In genomic region chr5:125717209-125717608, GRCh38 we compare ENCODE assay signal across 14 cellular contexts.
DNase-seq lines count a peak whose midpoint lies in the region; ATAC-seq and TF ChIP-seq lines count a peak whose summit lies in the region.
"Had no signal": no experiment of that assay in that cellular context is flagged by ENCODE, and none has a peak within 500 bp of the region (broad histone marks: within the 10 kb centered on the region; RNA-seq: fewer than 3 reads in every experiment).

No MANE protein-coding gene starts in this region.

- H3K4me2 ChIP-seq in GM23248 (ENCODE audit: unreplicated experiment) = no peak overlapping the region
- no peak overlapping the region for H3K4me2 ChIP-seq in OCI-LY7 (ENCODE audit: low read length)

- CTCF ChIA-PET in OCI-LY7 (lab: Charles Lee; ENCODE audit: unreplicated experiment) = no interaction called here

- H3K9ac ChIP-seq in GM23248 (no peak overlapping the region), adipocyte (ENCODE audit: low read length) (no peak overlapping the region)

- H3K9me2 ChIP-seq in GM23248 (ENCODE audit: insufficient read depth) (no peaks in the 10 kb centered on the region), OCI-LY7 (ENCODE audit: insufficient read depth, low read length) (no peaks in the 10 kb centered on the region)

- no peaks in the 10 kb centered on the region for H3F3A ChIP-seq in GM23248 (ENCODE audit: insufficient read depth)

- H3K27me3 ChIP-seq in GM23248 (replicated peaks; ENCODE audit: insufficient read depth) = no peaks in the 10 kb centered on the region
- no peaks in the 10 kb centered on the region for H3K27me3 ChIP-seq in adipocyte (replicated peaks; ENCODE audit: control insufficient read depth, insufficient read depth, low read length)

- peaks cover 8% of the 10 kb centered on the region for H3K27me3 Mint-ChIP-seq in stimulated activated memory B cell treated with anti-CD40 and anti-IgM and Interleukin-4, amounts not matched to agents 10 μg/mL and 1 μg/mL and 100 μg/mL, for 72 hours
- H3K27me3 Mint-ChIP-seq: activated CD4-positive, alpha-beta T cell treated with anti-CD3 and anti-CD28 coated beads for 36 hours had no signal

- no peaks in the 10 kb centered on the region for H3K9me3 Mint-ChIP-seq in stimulated activated memory B cell treated with anti-CD40 and anti-IgM and Interleukin-4, amounts not matched to agents 10 μg/mL and 1 μg/mL and 100 μg/mL, for 72 hours
- H3K9me3 Mint-ChIP-seq: naive B cell had no signal

- H3K4me3 ChIP-seq in GM23248 = no peak overlapping the region
- H3K4me3 ChIP-seq in adipocyte (ENCODE audit: low read length) = no peak overlapping the region
- H3K4me3 ChIP-seq in OCI-LY7 (ENCODE audit: low read depth, low read length, poor library complexity, severe bottlenecking) = no peak overlapping the region
- H3K4me3 ChIP-seq: GM12878, thoracic aorta had no signal

- H3K36me3 Mint-ChIP-seq in stimulated activated memory B cell treated with anti-CD40 and anti-IgM and Interleukin-4, amounts not matched to agents 10 μg/mL and 1 μg/mL and 100 μg/mL, for 72 hours = no peaks in the 10 kb centered on the region
- H3K36me3 Mint-ChIP-seq: naive B cell had no signal

- no peak overlapping the region for H3K4me3 Mint-ChIP-seq in stimulated activated memory B cell treated with anti-CD40 and anti-IgM and Interleukin-4, amounts not matched to agents 10 μg/mL and 1 μg/mL and 100 μg/mL, for 72 hours
- H3K4me3 Mint-ChIP-seq: activated CD4-positive, alpha-beta T cell treated with anti-CD3 and anti-CD28 coated beads for 36 hours; naive B cell had no signal

- no peak overlapping the region for H3K27ac Mint-ChIP-seq in stimulated activated memory B cell treated with anti-CD40 and anti-IgM and Interleukin-4, amounts not matched to agents 10 μg/mL and 1 μg/mL and 100 μg/mL, for 72 hours
- H3K27ac Mint-ChIP-seq: activated CD4-positive, alpha-beta T cell treated with anti-CD3 and anti-CD28 coated beads for 36 hours; naive B cell had no signal

- DNase-seq in GM23248 (peak; percentile 14), adipocyte (ENCODE audit: low read depth) (peak; percentile 27), hepatic stellate cell (ENCODE audit: low spot score) (peak; percentile 9), DMS79 treated with DMSO at 0.1 percent for 48 hours (lab: John Stamatoyannopoulos, UW) (no peak), OCI-LY7 (ENCODE audit: low spot score) (no peak)
- DNase-seq: activated CD4-positive, alpha-beta T cell treated with anti-CD3 and anti-CD28 coated beads for 36 hours; naive B cell; NCI-H2029; small intestine had no signal

- H2AFZ ChIP-seq in GM23248 (no peak overlapping the region), OCI-LY7 (ENCODE audit: low read length) (no peak overlapping the region)

- peak; percentile 8 for ATAC-seq in stimulated activated memory B cell treated with anti-CD40 and anti-IgM and Interleukin-4, amounts not matched to agents 10 μg/mL and 1 μg/mL and 100 μg/mL, for 72 hours
- no peak for ATAC-seq in activated CD4-positive, CD25-positive, alpha-beta regulatory T cell treated with anti-CD3 and anti-CD28 coated beads, Interleukin-2, amount 50 U/mL, for 24 hours
- ATAC-seq: activated CD4-positive, alpha-beta T cell treated with anti-CD3 and anti-CD28 coated beads for 36 hours; GM12878 had no signal

- no peaks in the 10 kb centered on the region for H3K4me1 Mint-ChIP-seq in stimulated activated memory B cell treated with anti-CD40 and anti-IgM and Interleukin-4, amounts not matched to agents 10 μg/mL and 1 μg/mL and 100 μg/mL, for 72 hours
- H3K4me1 Mint-ChIP-seq: activated CD4-positive, alpha-beta T cell treated with anti-CD3 and anti-CD28 coated beads for 36 hours; naive B cell had no signal

- H3K79me2 ChIP-seq in GM23248 (ENCODE audit: insufficient read depth) = no peaks in the 10 kb centered on the region
- no peaks in the 10 kb centered on the region for H3K79me2 ChIP-seq in OCI-LY7 (ENCODE audit: insufficient read depth, low read depth, low read length)

- BruUV-seq in OCI-LY7 (replicated peaks; lab: Mats Ljungman, UMichigan) = no TSS peak

- no peak for TF ChIP-seq CTCF in OCI-LY7 (conservative IDR thresholded peaks at IDR 0.05; ENCODE audit: low read length)

- H4K20me1 ChIP-seq in GM23248 (ENCODE audit: insufficient read depth) (no peaks in the 10 kb centered on the region), OCI-LY7 (ENCODE audit: insufficient read depth, low read length) (no peaks in the 10 kb centered on the region)

- no peaks in the 10 kb centered on the region for H3K4me1 ChIP-seq in GM23248 (ENCODE audit: insufficient read depth)
- H3K4me1 ChIP-seq in adipocyte (ENCODE audit: control insufficient read depth, insufficient read depth, low read length) = no peaks in the 10 kb centered on the region
- no peaks in the 10 kb centered on the region for H3K4me1 ChIP-seq in OCI-LY7 (ENCODE audit: insufficient read depth, low read length, poor library complexity, severe bottlenecking)

- intact Hi-C loops in OCI-LY7 (cut with micrococcal nuclease; ENCODE audit: unreplicated experiment) = no loop called here

- H3K36me3 ChIP-seq in GM23248 (ENCODE audit: low read depth) (no peaks in the 10 kb centered on the region), adipocyte (ENCODE audit: control insufficient read depth, insufficient read depth, low read length, severe bottlenecking) (no peaks in the 10 kb centered on the region), OCI-LY7 (ENCODE audit: insufficient read depth, low read length) (no peaks in the 10 kb centered on the region)
- H3K36me3 ChIP-seq: thoracic aorta had no signal

- no peaks in the 10 kb centered on the region for H3K9me3 ChIP-seq in GM23248 (ENCODE audit: low read depth)
- H3K9me3 ChIP-seq in adipocyte (ENCODE audit: control insufficient read depth, low read length) = no peaks in the 10 kb centered on the region
- no peaks in the 10 kb centered on the region for H3K9me3 ChIP-seq in OCI-LY7 (ENCODE audit: low read length)
- H3K9me3 ChIP-seq: thoracic aorta had no signal

- in situ Hi-C loops in GM23248 (cut with MboI) = no loop called here

- POLR2A ChIA-PET in OCI-LY7 (lab: Charles Lee) = interaction anchor here (0.6 to 1.0 kb wide), 3 partner anchors 10 to 1750 kb away, joined by 3 to 4 read pairs (median 3); no protein-coding TSS in a partner anchor

- H3K27ac ChIP-seq in GM23248 (no peak overlapping the region), OCI-LY7 (ENCODE audit: low read depth, low read length, poor library complexity, severe bottlenecking) (no peak overlapping the region)
- H3K27ac ChIP-seq: epithelial cell of prostate, thoracic aorta had no signal

Comparison
In these comparisons a context has a peak if more than half of its experiments do, and no peak if none do; other contexts are left out.
1. DNase-seq: peak in GM23248 (single experiment), adipocyte (single experiment) and hepatic stellate cell (single experiment); none in DMS79 treated with DMSO at 0.1 percent for 48 hours (single experiment) and OCI-LY7 (single experiment).